Comparison of ENCODE assay signal across 3 cellular contexts in the genomic region with DNA sequence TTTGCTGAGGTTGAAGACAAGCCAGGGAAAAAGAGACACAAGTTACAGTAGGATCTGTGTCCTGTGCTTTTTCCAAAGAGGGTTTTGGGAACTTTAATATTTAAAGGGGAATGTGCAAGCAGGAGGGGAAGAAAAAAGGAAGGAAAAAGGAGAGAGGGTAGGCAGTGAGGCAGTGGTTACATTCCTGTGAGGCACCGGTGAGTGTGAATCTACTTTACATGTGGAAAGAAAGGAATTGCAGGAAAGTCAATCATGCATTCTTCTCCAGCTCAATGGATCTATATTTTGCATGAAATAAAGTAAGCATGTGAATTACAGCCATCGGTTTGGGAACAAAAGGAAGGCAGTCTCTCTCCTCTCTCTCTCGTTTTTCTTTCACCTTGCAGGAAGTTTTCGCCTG.
TF ChIP-seq lines count a peak whose summit lies in the region.

No MANE protein-coding gene starts in this region.

TF ChIP-seq in SK-N-SH treated with all-trans-retinoic acid at 6 μM for 48 hours, 23 proteins besides CTCF, POLR2A, EP300 and RAD21:
- TF ChIP-seq SNAI2 (CRISPR knock-in tag; IDR thresholded peaks at IDR 0.05) (no peak), ISL1 (CRISPR knock-in tag; IDR thresholded peaks at IDR 0.05) (no peak), ESRRG (CRISPR knock-in tag; IDR thresholded peaks at IDR 0.05) (no peak)

TF ChIP-seq in SK-N-SH, 30 proteins besides CTCF, POLR2A, EP300 and RAD21:
- TF ChIP-seq YY1 (IDR thresholded peaks at IDR 0.05; ENCODE audit: low read depth), result no peak
- TF ChIP-seq, protein P1, sequence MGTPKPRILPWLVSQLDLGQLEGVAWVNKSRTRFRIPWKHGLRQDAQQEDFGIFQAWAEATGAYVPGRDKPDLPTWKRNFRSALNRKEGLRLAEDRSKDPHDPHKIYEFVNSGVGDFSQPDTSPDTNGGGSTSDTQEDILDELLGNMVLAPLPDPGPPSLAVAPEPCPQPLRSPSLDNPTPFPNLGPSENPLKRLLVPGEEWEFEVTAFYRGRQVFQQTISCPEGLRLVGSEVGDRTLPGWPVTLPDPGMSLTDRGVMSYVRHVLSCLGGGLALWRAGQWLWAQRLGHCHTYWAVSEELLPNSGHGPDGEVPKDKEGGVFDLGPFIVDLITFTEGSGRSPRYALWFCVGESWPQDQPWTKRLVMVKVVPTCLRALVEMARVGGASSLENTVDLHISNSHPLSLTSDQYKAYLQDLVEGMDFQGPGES (IDR thresholded peaks at IDR 0.05; ENCODE audit: low read depth, low read length), result no peak
- TF ChIP-seq GABPA (IDR thresholded peaks at IDR 0.05; ENCODE audit: low read depth), result no peak
- no peak for TF ChIP-seq MXI1 (IDR thresholded peaks at IDR 0.05; ENCODE audit: low read depth, low read length)
- TF ChIP-seq, protein P2, sequence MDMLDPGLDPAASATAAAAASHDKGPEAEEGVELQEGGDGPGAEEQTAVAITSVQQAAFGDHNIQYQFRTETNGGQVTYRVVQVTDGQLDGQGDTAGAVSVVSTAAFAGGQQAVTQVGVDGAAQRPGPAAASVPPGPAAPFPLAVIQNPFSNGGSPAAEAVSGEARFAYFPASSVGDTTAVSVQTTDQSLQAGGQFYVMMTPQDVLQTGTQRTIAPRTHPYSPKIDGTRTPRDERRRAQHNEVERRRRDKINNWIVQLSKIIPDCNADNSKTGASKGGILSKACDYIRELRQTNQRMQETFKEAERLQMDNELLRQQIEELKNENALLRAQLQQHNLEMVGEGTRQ (IDR thresholded peaks at IDR 0.05; ENCODE audit: borderline replicate concordance, low read depth, low read length), result no peak
- TF ChIP-seq GATA2 (CRISPR knock-in tag; IDR thresholded peaks at IDR 0.05), result no peak
- TF ChIP-seq NRF1 (IDR thresholded peaks at IDR 0.05; ENCODE audit: low read depth, low read length), result no peak
- TF ChIP-seq JUND (IDR thresholded peaks at IDR 0.05), result no peak
- TF ChIP-seq SIN3A (IDR thresholded peaks at IDR 0.05; ENCODE audit: borderline replicate concordance, low read depth, low read length), result no peak
- TF ChIP-seq SMC3 (IDR thresholded peaks at IDR 0.05; ENCODE audit: low read depth, low read length), result no peak
- no peak for TF ChIP-seq FOXJ3 (CRISPR knock-in tag; IDR thresholded peaks at IDR 0.05)
- TF ChIP-seq CHD2 (IDR thresholded peaks at IDR 0.05; ENCODE audit: low read length, partially characterized antibody), result no peak
- TF ChIP-seq TEAD4 (IDR thresholded peaks at IDR 0.05; ENCODE audit: borderline replicate concordance, insufficient read depth), result no peak
- TF ChIP-seq MEF2A (IDR thresholded peaks at IDR 0.05; ENCODE audit: borderline replicate concordance, low read depth), result no peak
- TF ChIP-seq RCOR1 (IDR thresholded peaks at IDR 0.05; ENCODE audit: low read length), result no peak
- no peak for TF ChIP-seq EZH2phosphoT487 (IDR thresholded peaks at IDR 0.05; ENCODE audit: borderline replicate concordance, low read depth)
- TF ChIP-seq, protein P3, sequence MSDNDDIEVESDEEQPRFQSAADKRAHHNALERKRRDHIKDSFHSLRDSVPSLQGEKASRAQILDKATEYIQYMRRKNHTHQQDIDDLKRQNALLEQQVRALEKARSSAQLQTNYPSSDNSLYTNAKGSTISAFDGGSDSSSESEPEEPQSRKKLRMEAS (IDR thresholded peaks at IDR 0.05; ENCODE audit: low read depth), result no peak
- TF ChIP-seq ELF1 (IDR thresholded peaks at IDR 0.05), result no peak
- TF ChIP-seq, protein P4, sequence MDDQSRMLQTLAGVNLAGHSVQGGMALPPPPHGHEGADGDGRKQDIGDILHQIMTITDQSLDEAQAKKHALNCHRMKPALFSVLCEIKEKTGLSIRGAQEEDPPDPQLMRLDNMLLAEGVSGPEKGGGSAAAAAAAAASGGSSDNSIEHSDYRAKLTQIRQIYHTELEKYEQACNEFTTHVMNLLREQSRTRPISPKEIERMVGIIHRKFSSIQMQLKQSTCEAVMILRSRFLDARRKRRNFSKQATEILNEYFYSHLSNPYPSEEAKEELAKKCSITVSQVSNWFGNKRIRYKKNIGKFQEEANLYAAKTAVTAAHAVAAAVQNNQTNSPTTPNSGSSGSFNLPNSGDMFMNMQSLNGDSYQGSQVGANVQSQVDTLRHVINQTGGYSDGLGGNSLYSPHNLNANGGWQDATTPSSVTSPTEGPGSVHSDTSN (IDR thresholded peaks at IDR 0.05), result no peak
- TF ChIP-seq, protein P5, sequence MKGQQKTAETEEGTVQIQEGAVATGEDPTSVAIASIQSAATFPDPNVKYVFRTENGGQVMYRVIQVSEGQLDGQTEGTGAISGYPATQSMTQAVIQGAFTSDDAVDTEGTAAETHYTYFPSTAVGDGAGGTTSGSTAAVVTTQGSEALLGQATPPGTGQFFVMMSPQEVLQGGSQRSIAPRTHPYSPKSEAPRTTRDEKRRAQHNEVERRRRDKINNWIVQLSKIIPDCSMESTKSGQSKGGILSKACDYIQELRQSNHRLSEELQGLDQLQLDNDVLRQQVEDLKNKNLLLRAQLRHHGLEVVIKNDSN (IDR thresholded peaks at IDR 0.05; ENCODE audit: borderline replicate concordance, low read depth), result no peak

TF ChIP-seq in K562, 482 proteins besides CTCF, POLR2A, EP300 and RAD21:
- TF ChIP-seq, protein P6, sequence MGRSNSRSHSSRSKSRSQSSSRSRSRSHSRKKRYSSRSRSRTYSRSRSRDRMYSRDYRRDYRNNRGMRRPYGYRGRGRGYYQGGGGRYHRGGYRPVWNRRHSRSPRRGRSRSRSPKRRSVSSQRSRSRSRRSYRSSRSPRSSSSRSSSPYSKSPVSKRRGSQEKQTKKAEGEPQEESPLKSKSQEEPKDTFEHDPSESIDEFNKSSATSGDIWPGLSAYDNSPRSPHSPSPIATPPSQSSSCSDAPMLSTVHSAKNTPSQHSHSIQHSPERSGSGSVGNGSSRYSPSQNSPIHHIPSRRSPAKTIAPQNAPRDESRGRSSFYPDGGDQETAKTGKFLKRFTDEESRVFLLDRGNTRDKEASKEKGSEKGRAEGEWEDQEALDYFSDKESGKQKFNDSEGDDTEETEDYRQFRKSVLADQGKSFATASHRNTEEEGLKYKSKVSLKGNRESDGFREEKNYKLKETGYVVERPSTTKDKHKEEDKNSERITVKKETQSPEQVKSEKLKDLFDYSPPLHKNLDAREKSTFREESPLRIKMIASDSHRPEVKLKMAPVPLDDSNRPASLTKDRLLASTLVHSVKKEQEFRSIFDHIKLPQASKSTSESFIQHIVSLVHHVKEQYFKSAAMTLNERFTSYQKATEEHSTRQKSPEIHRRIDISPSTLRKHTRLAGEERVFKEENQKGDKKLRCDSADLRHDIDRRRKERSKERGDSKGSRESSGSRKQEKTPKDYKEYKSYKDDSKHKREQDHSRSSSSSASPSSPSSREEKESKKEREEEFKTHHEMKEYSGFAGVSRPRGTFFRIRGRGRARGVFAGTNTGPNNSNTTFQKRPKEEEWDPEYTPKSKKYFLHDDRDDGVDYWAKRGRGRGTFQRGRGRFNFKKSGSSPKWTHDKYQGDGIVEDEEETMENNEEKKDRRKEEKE (IDR thresholded peaks at IDR 0.05; ENCODE audit: borderline replicate concordance in 1 of 2, control insufficient read depth in 1 of 2, low read depth in 2 of 2, low read length in 1 of 2), result no peak
- TF ChIP-seq CHD2 (IDR thresholded peaks at IDR 0.05; ENCODE audit: low read depth, low read length) (no peak), MYNN (IDR thresholded peaks at IDR 0.05) (no peak), MYNN (CRISPR knock-in tag; IDR thresholded peaks at IDR 0.05) (no peak), NONO (IDR thresholded peaks at IDR 0.05; ENCODE audit: low read depth in 2 of 2, low read length in 1 of 2) (no peak), ZNF134 (CRISPR knock-in tag; conservative IDR thresholded peaks at IDR 0.05) (no peak), ERF (CRISPR knock-in tag; IDR thresholded peaks at IDR 0.05) (no peak), BMI1 (IDR thresholded peaks at IDR 0.05; ENCODE audit: low read length) (no peak), FOS (IDR thresholded peaks at IDR 0.05; ENCODE audit: extremely low read depth, insufficient read length) (no peak), ZNF644 (tag; IDR thresholded peaks at IDR 0.05; ENCODE audit: low read depth) (no peak), LEF1 (IDR thresholded peaks at IDR 0.05) (no peak)
- TF ChIP-seq, protein P7, sequence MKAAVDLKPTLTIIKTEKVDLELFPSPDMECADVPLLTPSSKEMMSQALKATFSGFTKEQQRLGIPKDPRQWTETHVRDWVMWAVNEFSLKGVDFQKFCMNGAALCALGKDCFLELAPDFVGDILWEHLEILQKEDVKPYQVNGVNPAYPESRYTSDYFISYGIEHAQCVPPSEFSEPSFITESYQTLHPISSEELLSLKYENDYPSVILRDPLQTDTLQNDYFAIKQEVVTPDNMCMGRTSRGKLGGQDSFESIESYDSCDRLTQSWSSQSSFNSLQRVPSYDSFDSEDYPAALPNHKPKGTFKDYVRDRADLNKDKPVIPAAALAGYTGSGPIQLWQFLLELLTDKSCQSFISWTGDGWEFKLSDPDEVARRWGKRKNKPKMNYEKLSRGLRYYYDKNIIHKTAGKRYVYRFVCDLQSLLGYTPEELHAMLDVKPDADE (conservative IDR thresholded peaks at IDR 0.05; ENCODE audit: control insufficient read depth, low read depth, low read length), result no peak
- TF ChIP-seq, protein P8, sequence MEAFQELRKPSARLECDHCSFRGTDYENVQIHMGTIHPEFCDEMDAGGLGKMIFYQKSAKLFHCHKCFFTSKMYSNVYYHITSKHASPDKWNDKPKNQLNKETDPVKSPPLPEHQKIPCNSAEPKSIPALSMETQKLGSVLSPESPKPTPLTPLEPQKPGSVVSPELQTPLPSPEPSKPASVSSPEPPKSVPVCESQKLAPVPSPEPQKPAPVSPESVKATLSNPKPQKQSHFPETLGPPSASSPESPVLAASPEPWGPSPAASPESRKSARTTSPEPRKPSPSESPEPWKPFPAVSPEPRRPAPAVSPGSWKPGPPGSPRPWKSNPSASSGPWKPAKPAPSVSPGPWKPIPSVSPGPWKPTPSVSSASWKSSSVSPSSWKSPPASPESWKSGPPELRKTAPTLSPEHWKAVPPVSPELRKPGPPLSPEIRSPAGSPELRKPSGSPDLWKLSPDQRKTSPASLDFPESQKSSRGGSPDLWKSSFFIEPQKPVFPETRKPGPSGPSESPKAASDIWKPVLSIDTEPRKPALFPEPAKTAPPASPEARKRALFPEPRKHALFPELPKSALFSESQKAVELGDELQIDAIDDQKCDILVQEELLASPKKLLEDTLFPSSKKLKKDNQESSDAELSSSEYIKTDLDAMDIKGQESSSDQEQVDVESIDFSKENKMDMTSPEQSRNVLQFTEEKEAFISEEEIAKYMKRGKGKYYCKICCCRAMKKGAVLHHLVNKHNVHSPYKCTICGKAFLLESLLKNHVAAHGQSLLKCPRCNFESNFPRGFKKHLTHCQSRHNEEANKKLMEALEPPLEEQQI (IDR thresholded peaks at IDR 0.05), result no peak
- TF ChIP-seq, protein P9, sequence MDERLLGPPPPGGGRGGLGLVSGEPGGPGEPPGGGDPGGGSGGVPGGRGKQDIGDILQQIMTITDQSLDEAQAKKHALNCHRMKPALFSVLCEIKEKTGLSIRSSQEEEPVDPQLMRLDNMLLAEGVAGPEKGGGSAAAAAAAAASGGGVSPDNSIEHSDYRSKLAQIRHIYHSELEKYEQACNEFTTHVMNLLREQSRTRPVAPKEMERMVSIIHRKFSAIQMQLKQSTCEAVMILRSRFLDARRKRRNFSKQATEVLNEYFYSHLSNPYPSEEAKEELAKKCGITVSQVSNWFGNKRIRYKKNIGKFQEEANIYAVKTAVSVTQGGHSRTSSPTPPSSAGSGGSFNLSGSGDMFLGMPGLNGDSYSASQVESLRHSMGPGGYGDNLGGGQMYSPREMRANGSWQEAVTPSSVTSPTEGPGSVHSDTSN (CRISPR knock-in tag; IDR thresholded peaks at IDR 0.05; ENCODE audit: low read depth), result no peak
- TF ChIP-seq, protein P9 (tag; conservative IDR thresholded peaks at IDR 0.05; ENCODE audit: low read depth), result no peak
- TF ChIP-seq, protein P10, sequence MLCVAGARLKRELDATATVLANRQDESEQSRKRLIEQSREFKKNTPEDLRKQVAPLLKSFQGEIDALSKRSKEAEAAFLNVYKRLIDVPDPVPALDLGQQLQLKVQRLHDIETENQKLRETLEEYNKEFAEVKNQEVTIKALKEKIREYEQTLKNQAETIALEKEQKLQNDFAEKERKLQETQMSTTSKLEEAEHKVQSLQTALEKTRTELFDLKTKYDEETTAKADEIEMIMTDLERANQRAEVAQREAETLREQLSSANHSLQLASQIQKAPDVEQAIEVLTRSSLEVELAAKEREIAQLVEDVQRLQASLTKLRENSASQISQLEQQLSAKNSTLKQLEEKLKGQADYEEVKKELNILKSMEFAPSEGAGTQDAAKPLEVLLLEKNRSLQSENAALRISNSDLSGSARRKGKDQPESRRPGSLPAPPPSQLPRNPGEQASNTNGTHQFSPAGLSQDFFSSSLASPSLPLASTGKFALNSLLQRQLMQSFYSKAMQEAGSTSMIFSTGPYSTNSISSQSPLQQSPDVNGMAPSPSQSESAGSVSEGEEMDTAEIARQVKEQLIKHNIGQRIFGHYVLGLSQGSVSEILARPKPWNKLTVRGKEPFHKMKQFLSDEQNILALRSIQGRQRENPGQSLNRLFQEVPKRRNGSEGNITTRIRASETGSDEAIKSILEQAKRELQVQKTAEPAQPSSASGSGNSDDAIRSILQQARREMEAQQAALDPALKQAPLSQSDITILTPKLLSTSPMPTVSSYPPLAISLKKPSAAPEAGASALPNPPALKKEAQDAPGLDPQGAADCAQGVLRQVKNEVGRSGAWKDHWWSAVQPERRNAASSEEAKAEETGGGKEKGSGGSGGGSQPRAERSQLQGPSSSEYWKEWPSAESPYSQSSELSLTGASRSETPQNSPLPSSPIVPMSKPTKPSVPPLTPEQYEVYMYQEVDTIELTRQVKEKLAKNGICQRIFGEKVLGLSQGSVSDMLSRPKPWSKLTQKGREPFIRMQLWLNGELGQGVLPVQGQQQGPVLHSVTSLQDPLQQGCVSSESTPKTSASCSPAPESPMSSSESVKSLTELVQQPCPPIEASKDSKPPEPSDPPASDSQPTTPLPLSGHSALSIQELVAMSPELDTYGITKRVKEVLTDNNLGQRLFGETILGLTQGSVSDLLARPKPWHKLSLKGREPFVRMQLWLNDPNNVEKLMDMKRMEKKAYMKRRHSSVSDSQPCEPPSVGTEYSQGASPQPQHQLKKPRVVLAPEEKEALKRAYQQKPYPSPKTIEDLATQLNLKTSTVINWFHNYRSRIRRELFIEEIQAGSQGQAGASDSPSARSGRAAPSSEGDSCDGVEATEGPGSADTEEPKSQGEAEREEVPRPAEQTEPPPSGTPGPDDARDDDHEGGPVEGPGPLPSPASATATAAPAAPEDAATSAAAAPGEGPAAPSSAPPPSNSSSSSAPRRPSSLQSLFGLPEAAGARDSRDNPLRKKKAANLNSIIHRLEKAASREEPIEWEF (CRISPR knock-in tag; IDR thresholded peaks at IDR 0.05), result no peak
